Comparison of ENCODE assay signal across 8 cellular contexts in the genomic region with DNA sequence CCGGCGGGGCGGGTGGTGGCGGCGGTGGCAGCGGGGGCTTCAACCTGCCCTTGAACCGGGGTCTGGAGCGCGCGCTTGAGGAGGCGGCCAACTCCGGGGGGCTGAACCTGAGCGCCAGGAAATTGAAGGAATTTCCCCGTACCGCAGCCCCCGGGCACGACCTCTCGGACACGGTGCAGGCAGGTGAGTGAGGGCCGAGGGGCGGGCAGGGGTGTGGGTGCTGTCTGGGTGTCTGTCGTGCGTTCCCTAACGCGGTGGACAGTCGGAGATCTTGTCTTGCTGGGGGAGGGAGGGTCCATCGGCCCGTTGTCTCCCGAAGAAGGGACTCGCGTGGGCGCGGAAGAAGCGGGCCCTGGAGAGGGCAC. TPM values are rescaled to one million over a fixed set of nuclear protein-coding genes. Genes with fewer than 3 reads are reported as not detected.
DNase-seq lines count a peak whose midpoint lies in the region; ATAC-seq and TF ChIP-seq lines count a peak whose summit lies in the region.

No MANE protein-coding gene starts in this region.

- H3K27me3 Mint-ChIP-seq in activated T-cell treated with anti-CD3 and anti-CD28 coated beads, Interleukin-2, amount 50 U/mL, for 72 hours (ENCODE audit: low read depth): no peaks in the 10 kb centered on the region
- peaks cover 0 to 10% of the 10 kb centered on the region in 2 donors for H3K27me3 Mint-ChIP-seq in effector memory CD8-positive, alpha-beta T cell
- peaks cover 6 to 8% of the 10 kb centered on the region in 2 donors for H3K27me3 Mint-ChIP-seq in natural killer cell (ENCODE audit: low read depth in 2 of 2)

- peak overlapping the region; percentile 85 for H3K4me2 ChIP-seq in OCI-LY7 (ENCODE audit: low read length)

- peaks cover 40% of the 10 kb centered on the region for H3K4me1 ChIP-seq in OCI-LY7 (ENCODE audit: insufficient read depth, low read length, poor library complexity, severe bottlenecking)

- H3K27ac Mint-ChIP-seq in activated T-cell treated with anti-CD3 and anti-CD28 coated beads, Interleukin-2, amount 50 U/mL, for 72 hours: no peak overlapping the region
- H3K27ac Mint-ChIP-seq in effector memory CD8-positive, alpha-beta T cell: peak overlapping the region; percentile 90 to 96
- peak overlapping the region; percentile 93 to 94 for H3K27ac Mint-ChIP-seq in natural killer cell

- H3K36me3 Mint-ChIP-seq in activated T-cell treated with anti-CD3 and anti-CD28 coated beads, Interleukin-2, amount 50 U/mL, for 72 hours (ENCODE audit: insufficient read depth in 2 of 2): peaks cover 0 to 2% of the 10 kb centered on the region in 2 donors
- H3K36me3 Mint-ChIP-seq in effector memory CD8-positive, alpha-beta T cell (ENCODE audit: insufficient read depth): peaks cover 22% of the 10 kb centered on the region
- H3K36me3 Mint-ChIP-seq in natural killer cell: no peaks in the 10 kb centered on the region

- DNase-seq in activated T-cell treated with anti-CD3 and anti-CD28 coated beads, Interleukin-2, amount 50 U/mL, for 72 hours: no peak
- DNase-seq in activated T-cell treated with anti-CD3 and anti-CD28 coated beads for 4 hours (no peak), OCI-LY7 (ENCODE audit: low spot score) (no peak), natural killer cell (no peak), midbrain (lab: John Stamatoyannopoulos, UW) (no peak), Kasumi-1 (lab: John Stamatoyannopoulos, UW) (no peak), ureter (ENCODE audit: low spot score) (no peak)
- DNase-seq in effector memory CD8-positive, alpha-beta T cell: no peak

- POLR2A ChIA-PET in OCI-LY7 (lab: Charles Lee): interaction anchor here (0.7 to 2.6 kb wide), 3 partner anchors 19 to 114 kb away, joined by 3 to 13 read pairs (median 6); no protein-coding TSS in a partner anchor

- no peaks in the 10 kb centered on the region for H3K9me3 ChIP-seq in OCI-LY7 (ENCODE audit: low read length)

- peaks cover 5% of the 10 kb centered on the region; the same call in 1 of the 2 replicates for H3K36me3 ChIP-seq in OCI-LY7 (ENCODE audit: insufficient read depth, low read length)

- peak overlapping the region; percentile 74 for H3K27ac ChIP-seq in OCI-LY7 (ENCODE audit: low read depth, low read length, poor library complexity, severe bottlenecking)

- peaks cover 24% of the 10 kb centered on the region for H4K20me1 ChIP-seq in OCI-LY7 (ENCODE audit: insufficient read depth, low read length)

- intact Hi-C loops in OCI-LY7 (cut with micrococcal nuclease; ENCODE audit: unreplicated experiment): loop anchor here (5.0 kb wide), 3 partner anchors 114 to 371 kb away; a partner anchor contains a TSS
- intact Hi-C loops in natural killer cell (cut with micrococcal nuclease): loop anchor here (1.0 to 10.0 kb wide), 2 partner anchors 115 to 379 kb away; no protein-coding TSS in a partner anchor

- no peaks in the 10 kb centered on the region for H3K9me3 Mint-ChIP-seq in activated T-cell treated with anti-CD3 and anti-CD28 coated beads, Interleukin-2, amount 50 U/mL, for 72 hours
- H3K9me3 Mint-ChIP-seq in effector memory CD8-positive, alpha-beta T cell: no peaks in the 10 kb centered on the region
- H3K9me3 Mint-ChIP-seq in natural killer cell: no peaks in the 10 kb centered on the region

- H3K79me2 ChIP-seq in OCI-LY7 (ENCODE audit: insufficient read depth, low read depth, low read length): peaks cover 62% of the 10 kb centered on the region

- H3K9me2 ChIP-seq in OCI-LY7 (ENCODE audit: insufficient read depth, low read length): no peaks in the 10 kb centered on the region

- no TSS peak for BruUV-seq in OCI-LY7 (replicated peaks; lab: Mats Ljungman, UMichigan)

- peak overlapping the region; percentile 93 to 99 for H3K4me3 Mint-ChIP-seq in activated T-cell treated with anti-CD3 and anti-CD28 coated beads, Interleukin-2, amount 50 U/mL, for 72 hours
- H3K4me3 Mint-ChIP-seq in effector memory CD8-positive, alpha-beta T cell: peak overlapping the region; percentile 95 to 96
- H3K4me3 Mint-ChIP-seq in natural killer cell: peak overlapping the region; percentile 95

- TF ChIP-seq CTCF in OCI-LY7 (conservative IDR thresholded peaks at IDR 0.05; ENCODE audit: low read length) (no peak), natural killer cell (IDR thresholded peaks at IDR 0.05) (no peak)

- peak overlapping the region; percentile 11; the same call in 1 of the 2 replicates for H2AFZ ChIP-seq in OCI-LY7 (ENCODE audit: low read length)

- peak; percentile 7 to 11 for ATAC-seq in activated T-cell treated with anti-CD3 and anti-CD28 coated beads, Interleukin-2, amount 50 U/mL, for 72 hours (replicated peaks in 1 of 2)
- peak; percentile 2 for ATAC-seq in effector memory CD8-positive, alpha-beta T cell (replicated peaks)
- peak in 2 of 3 donors; percentile 1 to 5 for ATAC-seq in natural killer cell

- peaks cover 51% of the 10 kb centered on the region for H3K4me1 Mint-ChIP-seq in activated T-cell treated with anti-CD3 and anti-CD28 coated beads, Interleukin-2, amount 50 U/mL, for 72 hours (ENCODE audit: low read depth)
- H3K4me1 Mint-ChIP-seq in effector memory CD8-positive, alpha-beta T cell (ENCODE audit: low read depth in 2 of 2): peaks cover 42 to 53% of the 10 kb centered on the region in 2 donors
- H3K4me1 Mint-ChIP-seq in natural killer cell: peaks cover 40 to 50% of the 10 kb centered on the region in 2 donors

- H3K4me3 ChIP-seq in OCI-LY7 (ENCODE audit: low read depth, low read length, poor library complexity, severe bottlenecking): peak overlapping the region; percentile 86

- CTCF ChIA-PET in OCI-LY7 (lab: Charles Lee; ENCODE audit: unreplicated experiment): interaction anchor here (0.6 to 1.0 kb wide), 4 partner anchors 107 to 408 kb away, joined by 3 to 6 read pairs (median 3); no protein-coding TSS in a partner anchor

RNA-seq across cellular contexts. Expression of a gene that starts 0.5 kb away (rescaled TPM):
- 10 to 100 TPM; 18.4 to 21.5 TPM for total RNA-seq in activated T-cell treated with anti-CD3 and anti-CD28 coated beads, Interleukin-2, amount 50 U/mL, for 72 hours
- total RNA-seq in OCI-LY7 (2014; rRNA removed; shearing (Covaris generic)): 14.9 and 16.7 TPM in 2 replicates
- total RNA-seq in OCI-LY7 (2022) (27.8 and 35.7 TPM in 2 replicates), natural killer cell (10 to 100 TPM; 23.7 to 32.2 (median 29.6) TPM), ureter (27.3 TPM)
